9 cellular contexts compared by ENCODE assay signal in the genomic region with DNA sequence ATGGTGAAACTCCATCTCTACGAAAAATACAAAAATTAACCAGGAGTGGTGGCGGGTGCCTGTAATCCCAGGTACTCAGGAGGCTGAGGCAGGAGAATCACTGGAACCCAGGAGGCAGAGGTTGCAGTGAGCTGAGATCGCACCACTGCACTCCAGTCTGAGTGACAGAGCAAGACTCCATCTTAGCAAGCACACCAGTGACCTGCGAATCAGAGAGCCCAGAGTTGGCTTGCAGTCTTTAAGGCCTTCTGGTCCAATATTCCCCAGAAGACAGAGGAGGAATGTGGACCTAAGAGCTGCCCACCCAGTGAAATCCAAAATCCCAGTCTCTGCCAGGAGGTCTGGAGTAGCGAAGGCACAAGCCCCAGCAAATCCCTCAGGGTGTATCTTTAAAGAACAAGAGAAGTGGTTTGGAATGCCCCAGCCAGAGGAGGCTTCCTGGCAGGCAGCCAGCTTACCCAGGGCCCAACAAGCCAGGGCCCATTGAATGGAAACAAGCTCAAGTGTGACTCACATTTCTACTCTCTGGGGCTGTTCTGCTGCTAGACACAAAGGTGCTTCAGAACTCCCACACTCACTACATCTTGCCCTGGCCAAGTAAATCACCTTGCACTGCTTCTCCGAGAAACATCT. TPM values are rescaled to one million over a fixed set of nuclear protein-coding genes. Genes with fewer than 3 reads are reported as not detected.
DNase-seq lines count a peak whose midpoint lies in the region; ATAC-seq, FAIRE-seq and TF ChIP-seq lines count a peak whose summit lies in the region.
"Had no signal": no experiment of that assay in that cellular context is flagged by ENCODE, and none has a peak within 500 bp of the region (broad histone marks: within the 10 kb centered on the region; RNA-seq: fewer than 3 reads in every experiment).

No MANE protein-coding gene starts in this region.

- TF ChIP-seq RAD21 in A549 (conservative IDR thresholded peaks at IDR 0.05 in 1 of 2, IDR thresholded peaks at IDR 0.05 in 1 of 2) (no peak), HCT116 (IDR thresholded peaks at IDR 0.05; ENCODE audit: low read depth) (no peak)

- no peak for TF ChIP-seq EP300 in A549 (IDR thresholded peaks at IDR 0.05)

- no TSS peak for BruUV-seq in HCT116 (replicated peaks; lab: Mats Ljungman, UMichigan)

- H3K27ac ChIP-seq in A549 (peak overlapping the region in 1 of 2 experiments; percentile 58; a peak in 3 of 6 replicates), HCT116 (ENCODE audit: low read depth, low read length) (peak overlapping the region; percentile 68)
- H3K27ac ChIP-seq: parathyroid adenoma had no signal

- H3K9me2 ChIP-seq in HCT116 (ENCODE audit: insufficient read depth): no peaks in the 10 kb centered on the region

- H3K36me3 ChIP-seq in HCT116 (ENCODE audit: control insufficient read depth in 1 of 2, insufficient read depth in 2 of 2, low read length in 2 of 2) (no peaks in the 10 kb centered on the region), bronchial epithelial cell (ENCODE audit: control insufficient read depth, insufficient read depth, low read length) (no peaks in the 10 kb centered on the region)

- DNase-seq in A549 (ENCODE audit: low read depth in 1 of 2, low spot score in 1 of 2): peak in 1 of 2 experiments; percentile 39
- no peak for DNase-seq in HCT116 (ENCODE audit: low read depth, low spot score)
- DNase-seq in RCC 7860 (ENCODE audit: low spot score): peak; percentile 83
- peak; percentile 97 for DNase-seq in bronchial epithelial cell (ENCODE audit: low read depth)
- DNase-seq in stimulated activated CD4-positive, alpha-beta T cell treated with anti-CD3 and anti-CD28 coated beads, Interleukin-12 subunit alpha, Interleukin-12 subunit beta, amount 100 ng/mL, for 4 hours: peak; percentile 59
- DNase-seq in NCI-H526 treated with DMSO at 0.1 percent for 48 hours (lab: John Stamatoyannopoulos, UW): no peak
- DNase-seq in NOMO-1 treated with DMSO at 0.1 percent for 48 hours (lab: John Stamatoyannopoulos, UW; ENCODE audit: unreplicated experiment): no peak

- peak; percentile 64 to 75; a peak in 4 of 6 replicates for ATAC-seq in A549
- ATAC-seq in HCT116: peak; percentile 78
- ATAC-seq in GM18909 (IDR thresholded peaks at IDR 0.05; ENCODE audit: poor library complexity, unreplicated experiment): no peak

- intact Hi-C loops in HCT116 (cut with micrococcal nuclease): no loop called here

- no peak for TF ChIP-seq CTCF in A549 (IDR thresholded peaks at IDR 0.05)
- no peak for TF ChIP-seq CTCF in HCT116 (IDR thresholded peaks at IDR 0.05 in 2 of 3, conservative IDR thresholded peaks at IDR 0.05 in 1 of 3; ENCODE audit: borderline replicate concordance in 1 of 3, insufficient read depth in 1 of 3, low read depth in 2 of 3, low read length in 2 of 3)
- no peak for TF ChIP-seq CTCF in bronchial epithelial cell (IDR thresholded peaks at IDR 0.05; ENCODE audit: insufficient read depth, low read length, severe bottlenecking)

- no peak for FAIRE-seq in A549 (lab: Jason Lieb, UNC)
- FAIRE-seq in RCC 7860 (lab: Jason Lieb, UNC): peak; percentile 78
- FAIRE-seq in bronchial epithelial cell (lab: Jason Lieb, UNC): peak; percentile 79

- TF ChIP-seq POLR2A in A549 (IDR thresholded peaks at IDR 0.05; ENCODE audit: low read length) (no peak), HCT116 (IDR thresholded peaks at IDR 0.05; ENCODE audit: borderline replicate concordance, extremely low read depth, insufficient read depth, insufficient read length) (no peak)

- no peaks in the 10 kb centered on the region for H3K27me3 ChIP-seq in HCT116 (ENCODE audit: insufficient read depth, low read length)
- H3K27me3 ChIP-seq in bronchial epithelial cell (ENCODE audit: control insufficient read depth, insufficient read depth, low read length): no peaks in the 10 kb centered on the region

- 94% methylated on average over 6 of the region's 6 CpGs for WGBS in A549 (ENCODE audit: missing lambda C conversion rate)

- CTCF ChIA-PET in A549 (lab: Yijun Ruan, JAX) (interaction anchor here (0.8 to 1.9 kb wide), 7 partner anchors 9 to 33 kb away, joined by 3 to 8 read pairs (median 3); no protein-coding TSS in a partner anchor), HCT116 (lab: Charles Lee) (interaction anchor here (1.0 to 1.2 kb wide), 2 partner anchors 27 to 230 kb away, joined by 3 to 4 read pairs; no protein-coding TSS in a partner anchor)

- H4K20me1 ChIP-seq in HCT116 (ENCODE audit: insufficient read depth): no peaks in the 10 kb centered on the region

- POLR2A ChIA-PET in A549 (lab: Yijun Ruan, JAX): no interaction called here
- POLR2A ChIA-PET in HCT116 (lab: Charles Lee): no interaction called here

- H3K4me2 ChIP-seq in A549 (no peak overlapping the region), HCT116 (ENCODE audit: low read length) (peak overlapping the region; percentile 54)

- no peak overlapping the region for H3K9ac ChIP-seq in HCT116 (ENCODE audit: low read length)
- H3K9ac ChIP-seq: parathyroid adenoma had no signal

- 0 out of 3 replicates have a peak, but pooled peaks cover 3% of the 10 kb centered on the region for H3K4me1 ChIP-seq in A549
- peaks cover 16 to 24% of the 10 kb centered on the region in 2 experiments for H3K4me1 ChIP-seq in HCT116 (ENCODE audit: control insufficient read depth in 1 of 2, insufficient read depth in 2 of 2, low read length in 2 of 2)
- H3K4me1 ChIP-seq: parathyroid adenoma had no signal

- H3K79me2 ChIP-seq in HCT116 (ENCODE audit: insufficient read depth, low read length): no peaks in the 10 kb centered on the region
- H3K79me2 ChIP-seq: parathyroid adenoma had no signal

- RAD21 ChIA-PET in HCT116 (lab: Charles Lee; ENCODE audit: low non-redundant PET in 1 of 2, low total read pairs in 2 of 2, uncharacterized antibody in 2 of 2, unreplicated experiment in 2 of 2): interaction anchor here in 1 of 2 experiments (0.6 kb wide), 2 partner anchors 31 to 396 kb away, joined by 3 read pairs; no protein-coding TSS in a partner anchor

- no peak overlapping the region for H2AFZ ChIP-seq in HCT116 (ENCODE audit: low read depth, low read length, poor library complexity, severe bottlenecking)
- H2AFZ ChIP-seq: parathyroid adenoma had no signal

- no peak overlapping the region for H3K4me3 ChIP-seq in A549
- no peak overlapping the region for H3K4me3 ChIP-seq in HCT116 (replicated peaks in 1 of 2; ENCODE audit: low read depth in 1 of 2, low read length in 2 of 2)
- no peak overlapping the region for H3K4me3 ChIP-seq in bronchial epithelial cell (ENCODE audit: low read depth, low read length)

- H3K9me3 ChIP-seq in A549 (no peaks in the 10 kb centered on the region), HCT116 (ENCODE audit: control insufficient read depth in 1 of 2, insufficient read depth in 1 of 2, low read depth in 1 of 2, low read length in 2 of 2) (no peaks in the 10 kb centered on the region)

TF ChIP-seq in A549, 52 proteins besides CTCF, POLR2A, EP300 and RAD21 (continues in another document):
- TF ChIP-seq CHD4 (IDR thresholded peaks at IDR 0.05; ENCODE audit: borderline replicate concordance): no peak
- TF ChIP-seq, protein P1, sequence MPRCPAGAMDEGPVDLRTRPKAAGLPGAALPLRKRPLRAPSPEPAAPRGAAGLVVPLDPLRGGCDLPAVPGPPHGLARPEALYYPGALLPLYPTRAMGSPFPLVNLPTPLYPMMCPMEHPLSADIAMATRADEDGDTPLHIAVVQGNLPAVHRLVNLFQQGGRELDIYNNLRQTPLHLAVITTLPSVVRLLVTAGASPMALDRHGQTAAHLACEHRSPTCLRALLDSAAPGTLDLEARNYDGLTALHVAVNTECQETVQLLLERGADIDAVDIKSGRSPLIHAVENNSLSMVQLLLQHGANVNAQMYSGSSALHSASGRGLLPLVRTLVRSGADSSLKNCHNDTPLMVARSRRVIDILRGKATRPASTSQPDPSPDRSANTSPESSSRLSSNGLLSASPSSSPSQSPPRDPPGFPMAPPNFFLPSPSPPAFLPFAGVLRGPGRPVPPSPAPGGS (IDR thresholded peaks at IDR 0.05): no peak
- TF ChIP-seq, protein P2, sequence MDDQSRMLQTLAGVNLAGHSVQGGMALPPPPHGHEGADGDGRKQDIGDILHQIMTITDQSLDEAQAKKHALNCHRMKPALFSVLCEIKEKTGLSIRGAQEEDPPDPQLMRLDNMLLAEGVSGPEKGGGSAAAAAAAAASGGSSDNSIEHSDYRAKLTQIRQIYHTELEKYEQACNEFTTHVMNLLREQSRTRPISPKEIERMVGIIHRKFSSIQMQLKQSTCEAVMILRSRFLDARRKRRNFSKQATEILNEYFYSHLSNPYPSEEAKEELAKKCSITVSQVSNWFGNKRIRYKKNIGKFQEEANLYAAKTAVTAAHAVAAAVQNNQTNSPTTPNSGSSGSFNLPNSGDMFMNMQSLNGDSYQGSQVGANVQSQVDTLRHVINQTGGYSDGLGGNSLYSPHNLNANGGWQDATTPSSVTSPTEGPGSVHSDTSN (IDR thresholded peaks at IDR 0.05): no peak

TF ChIP-seq in HCT116, 20 proteins besides CTCF, POLR2A, EP300 and RAD21 (continues in another document):
- TF ChIP-seq EZH2 (IDR thresholded peaks at IDR 0.05): no peak
- TF ChIP-seq ELF1 (IDR thresholded peaks at IDR 0.05; ENCODE audit: borderline replicate concordance, low read depth): no peak
- no peak for TF ChIP-seq YY1 (IDR thresholded peaks at IDR 0.05; ENCODE audit: extremely low read depth, insufficient replicate concordance, low read depth, low read length)
- no peak for TF ChIP-seq ZNF274 (IDR thresholded peaks at IDR 0.05; ENCODE audit: low read depth, low read length)
- TF ChIP-seq FOSL1 (IDR thresholded peaks at IDR 0.05; ENCODE audit: low read depth): no peak
- no peak for TF ChIP-seq SP1 (IDR thresholded peaks at IDR 0.05; ENCODE audit: low read depth)
- no peak for TF ChIP-seq CBX3 (IDR thresholded peaks at IDR 0.05; ENCODE audit: low read depth)
- TF ChIP-seq POLR2AphosphoS5 (IDR thresholded peaks at IDR 0.05; ENCODE audit: low read depth, low read length): no peak; the same call in 1 of the 2 replicates
- TF ChIP-seq JUND (IDR thresholded peaks at IDR 0.05): no peak
- no peak for TF ChIP-seq EZH2phosphoT487 (IDR thresholded peaks at IDR 0.05; ENCODE audit: borderline replicate concordance)
- TF ChIP-seq TCF7L2 (IDR thresholded peaks at IDR 0.05; ENCODE audit: borderline replicate concordance, extremely low read depth, insufficient read depth, insufficient read length): no peak

RNA-seq across cellular contexts. Expression of a gene that starts 23.9 kb away (rescaled TPM):
- 7.8 and 16.1 TPM in 2 replicates for polyA plus RNA-seq in A549 (2011; rRNA removed)
- polyA plus RNA-seq in A549 (2012; cell fraction: cytosol; rRNA removed): 11.3 and 15.6 TPM in 2 replicates
- polyA plus RNA-seq in A549 (2012; cell fraction: nucleus; rRNA removed): 15.2 and 18.9 TPM in 2 replicates
- 6.6 to 9.4 TPM (median 9.4 TPM) in 3 replicates for polyA plus RNA-seq in A549 (2017; fragmentation: RNase III; extraction: RNeasy Plus Mini Kit Qiagen cat#74134 plus additional on column Dnase treatment)
- 38.0 and 47.8 TPM in 2 replicates for polyA minus RNA-seq in A549 (2011; rRNA and poly(A)+ RNA removed)
- total RNA-seq in HCT116 (2021; ENCODE audit: unreplicated experiment): 13.7 TPM
- 10.9 and 12.1 TPM in 2 replicates for polyA plus RNA-seq in HCT116 (2012)
- 7.4 and 8.2 TPM in 2 replicates for total RNA-seq in bronchial epithelial cell

Comparison
In these comparisons a context has a peak if more than half of its experiments do, and no peak if none do; other contexts are left out.
1. DNase-seq: peak in RCC 7860 (single experiment), bronchial epithelial cell (single experiment) and stimulated activated CD4-positive, alpha-beta T cell treated with anti-CD3 and anti-CD28 coated beads, Interleukin-12 subunit alpha, Interleukin-12 subunit beta, amount 100 ng/mL, for 4 hours (single experiment); none in HCT116 (single experiment), NCI-H526 treated with DMSO at 0.1 percent for 48 hours (single experiment) and NOMO-1 treated with DMSO at 0.1 percent for 48 hours (single experiment).